ENCODE assay signal across 8 cellular contexts in the genomic region with DNA sequence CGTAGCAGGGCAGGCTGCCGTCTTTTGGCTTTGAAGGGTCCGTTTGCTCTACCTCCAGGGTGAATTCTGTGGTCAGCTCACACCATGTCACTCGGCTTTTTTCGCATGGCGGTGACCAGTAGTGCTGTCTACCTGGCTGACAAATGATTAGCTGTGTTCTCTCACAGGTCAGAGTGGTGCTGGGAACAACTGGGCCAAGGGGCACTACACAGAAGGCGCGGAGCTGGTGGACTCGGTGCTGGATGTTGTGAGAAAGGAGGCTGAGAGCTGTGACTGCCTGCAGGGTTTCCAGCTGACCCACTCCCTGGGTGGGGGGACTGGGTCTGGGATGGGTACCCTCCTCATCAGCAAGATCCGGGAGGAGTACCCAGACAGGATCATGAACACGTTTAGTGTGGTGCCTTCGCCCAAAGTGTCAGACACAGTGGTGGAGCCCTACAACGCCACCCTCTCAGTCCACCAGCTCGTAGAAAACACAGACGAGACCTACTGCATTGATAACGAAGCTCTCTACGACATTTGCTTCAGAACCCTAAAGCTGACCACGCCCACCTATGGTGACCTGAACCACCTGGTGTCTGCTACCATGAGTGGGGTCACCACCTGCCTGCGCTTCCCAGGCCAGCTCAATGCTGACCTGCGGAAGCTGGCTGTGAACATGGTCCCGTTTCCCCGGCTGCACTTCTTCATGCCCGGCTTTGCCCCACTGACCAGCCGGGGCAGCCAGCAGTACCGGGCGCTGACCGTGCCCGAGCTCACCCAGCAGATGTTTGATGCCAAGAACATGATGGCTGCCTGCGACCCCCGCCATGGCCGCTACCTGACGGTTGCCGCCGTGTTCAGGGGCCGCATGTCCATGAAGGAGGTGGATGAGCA. TPM values are rescaled to one million over a fixed set of nuclear protein-coding genes. Genes with fewer than 3 reads are reported as not detected.
DNase-seq lines count a peak whose midpoint lies in the region; ATAC-seq, FAIRE-seq and TF ChIP-seq lines count a peak whose summit lies in the region.

No MANE protein-coding gene starts in this region.

- H3K36me3 ChIP-seq in small intestine (ENCODE audit: control insufficient read depth in 2 of 2, insufficient read depth in 2 of 2, low read length in 2 of 2) = peaks cover 4 to 9% of the 10 kb centered on the region in 2 donors

- H3K9me3 Mint-ChIP-seq in H9 (no peaks in the 10 kb centered on the region; a peak in 2 of 5 replicates), activated B cell treated with CpG ODN at 0.5 μM for 24 hours (no peaks in the 10 kb centered on the region)

- TF ChIP-seq CTCF in H9 (conservative IDR thresholded peaks at IDR 0.05) (no peak), activated B cell treated with CpG ODN at 0.5 μM for 24 hours (IDR thresholded peaks at IDR 0.05) (no peak), GM10266 (IDR thresholded peaks at IDR 0.05; ENCODE audit: control insufficient read depth, insufficient read depth, low read depth, missing control alignments) (no peak)

- POLR2A ChIA-PET in activated B cell treated with CpG ODN at 0.5 μM for 24 hours (lab: Charles Lee) = interaction anchor here (0.9 to 6.2 kb wide), 12 partner anchors 11 to 452 kb away, joined by 3 to 160 read pairs (median 5); a partner anchor contains a TSS

- H3K36me3 Mint-ChIP-seq in H9 (ENCODE audit: insufficient read depth in 1 of 3, low read depth in 3 of 3) = peaks cover 19 to 26% (median 24%) of the 10 kb centered on the region in 3 experiments
- peaks cover 25% of the 10 kb centered on the region for H3K36me3 Mint-ChIP-seq in activated B cell treated with CpG ODN at 0.5 μM for 24 hours (ENCODE audit: low read depth)

- peak overlapping the region; percentile 53 for H3K9ac ChIP-seq in H9 (ENCODE audit: extremely low read depth, insufficient read length, low read length)

- H3K27ac ChIP-seq in H9 (ENCODE audit: insufficient read length, low read depth, low read length) (no peak overlapping the region), right cardiac atrium (ENCODE audit: low read length) (peak overlapping the region; percentile 50), small intestine (ENCODE audit: low read depth in 1 of 2, low read length in 1 of 2) (peak overlapping the region; percentile 89 to 96)

- H4K5ac ChIP-seq in H9 (ENCODE audit: insufficient read length, low read depth, low read length) = no peak overlapping the region

- no peaks in the 10 kb centered on the region for H3K9me3 ChIP-seq in H9 (ENCODE audit: control insufficient read depth, low read depth, low read length)
- no peaks in the 10 kb centered on the region for H3K9me3 ChIP-seq in right cardiac atrium (ENCODE audit: control insufficient read depth, low read length)
- H3K9me3 ChIP-seq in small intestine (ENCODE audit: control insufficient read depth, low read depth) = no peaks in the 10 kb centered on the region

- H3K27ac Mint-ChIP-seq in H9 = no peak overlapping the region; a peak in 3 of 7 replicates
- H3K27ac Mint-ChIP-seq in activated B cell treated with CpG ODN at 0.5 μM for 24 hours = peak overlapping the region; percentile 69

- no CpG with 5 or more reads among the region's 35 CpGs for WGBS in H9 (ENCODE audit: extremely low coverage, insufficient read length, low lambda C conversion rate)
- WGBS in right cardiac atrium = 77% methylated on average over 35 of the region's 35 CpGs
- WGBS in small intestine, 3 donors = 16 to 61% (median 36%) methylated on average over 35 of the region's 35 CpGs

- H3K4me1 ChIP-seq in H9 (ENCODE audit: insufficient read depth, low read length) (no peaks in the 10 kb centered on the region; the same call in 1 of the 2 replicates), right cardiac atrium (ENCODE audit: control insufficient read depth, insufficient read depth, low read length) (peaks cover 3% of the 10 kb centered on the region), small intestine (ENCODE audit: control insufficient read depth in 2 of 2, insufficient read depth in 1 of 2, low read depth in 1 of 2, low read length in 1 of 2) (peaks cover 0 to 4% of the 10 kb centered on the region in 2 donors)

- H3K4me2 ChIP-seq in H9 (ENCODE audit: insufficient read depth, insufficient read length, low read length) = peak overlapping the region; percentile 46

- ATAC-seq in activated B cell treated with CpG ODN at 0.5 μM for 24 hours (ENCODE audit: low read depth) (no peak), right cardiac atrium (no peak), HG02840 (IDR thresholded peaks at IDR 0.05; ENCODE audit: low FRiP score, unreplicated experiment) (no peak)

- intact Hi-C loops in activated B cell treated with CpG ODN at 0.5 μM for 24 hours (cut with micrococcal nuclease) = loop anchor here (5.0 kb wide), 1 partner anchor 180 kb away; a partner anchor contains a TSS
- intact Hi-C loops in right cardiac atrium (cut with DNase I) = loop anchor here in 1 of 4 donors (10.0 kb wide), 1 partner anchor 1198 kb away; no protein-coding TSS in a partner anchor

- no peak for FAIRE-seq in small intestine (lab: Jason Lieb, UNC)

- no peak overlapping the region for H2BK15ac ChIP-seq in H9 (ENCODE audit: low read depth, low read length)

- no peak overlapping the region for H2AFZ ChIP-seq in H9 (ENCODE audit: low read length)

- no peak overlapping the region for H3K14ac ChIP-seq in H9 (ENCODE audit: insufficient read depth, low read length)

- peaks cover 12% of the 10 kb centered on the region for H3K23me2 ChIP-seq in H9 (ENCODE audit: insufficient read length, low read depth, low read length, poor library complexity, severe bottlenecking)

- peaks cover 24 to 34% of the 10 kb centered on the region in 2 experiments for H3K4me1 Mint-ChIP-seq in H9
- peaks cover 38% of the 10 kb centered on the region for H3K4me1 Mint-ChIP-seq in activated B cell treated with CpG ODN at 0.5 μM for 24 hours

- H3K4me3 ChIP-seq in right cardiac atrium (ENCODE audit: low read length) (peak overlapping the region; percentile 90), small intestine (ENCODE audit: low read depth in 1 of 2, low read length in 2 of 2) (peak overlapping the region; percentile 88 to 96)

- H3K79me1 ChIP-seq in H9 (ENCODE audit: insufficient read depth, low read depth, low read length, poor library complexity, severe bottlenecking) = no peaks in the 10 kb centered on the region

- H3K4me3 Mint-ChIP-seq in H9 (peak overlapping the region; percentile 77 to 86), activated B cell treated with CpG ODN at 0.5 μM for 24 hours (peak overlapping the region; percentile 81)

- no peak overlapping the region for H3K23ac ChIP-seq in H9 (ENCODE audit: insufficient read length, low read depth, low read length)

- H3K27me3 Mint-ChIP-seq in H9 (ENCODE audit: low read depth) (peaks cover 18% of the 10 kb centered on the region), activated B cell treated with CpG ODN at 0.5 μM for 24 hours (no peaks in the 10 kb centered on the region)

- H3K56ac ChIP-seq in H9 (ENCODE audit: insufficient read length, low read depth, low read length) = no peak overlapping the region

- H2BK5ac ChIP-seq in H9 (ENCODE audit: insufficient read length, low read length) = no peak overlapping the region

- no peaks in the 10 kb centered on the region for H3K79me2 ChIP-seq in H9 (ENCODE audit: insufficient read depth, low read length)

- H4K91ac ChIP-seq in H9 (ENCODE audit: insufficient read length, low read depth, low read length) = no peak overlapping the region

- H2AK5ac ChIP-seq in H9 (ENCODE audit: insufficient read length, low read length) = no peak overlapping the region

- no peak overlapping the region for H4K8ac ChIP-seq in H9 (replicated peaks; ENCODE audit: insufficient read length, low read depth, low read length)

- DNase-seq in H9 (no peak), activated B cell treated with CpG ODN at 0.5 μM for 24 hours (no peak), right cardiac atrium (no peak), small intestine (no peak), AG08395 (ENCODE audit: low spot score) (no peak), GF-D8 (lab: John Stamatoyannopoulos, UW) (no peak), GM10266 (ENCODE audit: extremely low spot score) (no peak)

- no peak overlapping the region for H2BK120ac ChIP-seq in H9 (ENCODE audit: low read depth, low read length, poor library complexity, severe bottlenecking)

- no peaks in the 10 kb centered on the region for H3K27me3 ChIP-seq in H9 (ENCODE audit: insufficient read depth, low read length)
- H3K27me3 ChIP-seq in right cardiac atrium (ENCODE audit: control insufficient read depth, insufficient read depth) = no peaks in the 10 kb centered on the region
- H3K27me3 ChIP-seq in small intestine (ENCODE audit: control insufficient read depth in 2 of 2, insufficient read depth in 2 of 2, low read length in 2 of 2) = no peaks in the 10 kb centered on the region

- peaks cover 3% of the 10 kb centered on the region for H4K20me1 ChIP-seq in H9 (ENCODE audit: control insufficient read depth, insufficient read depth, insufficient read length)

- H3K4ac ChIP-seq in H9 (ENCODE audit: low read depth, low read length) = no peak overlapping the region

- no peak overlapping the region for H2BK20ac ChIP-seq in H9 (ENCODE audit: low read depth, low read length, poor library complexity, severe bottlenecking)

- no peak overlapping the region for H3K18ac ChIP-seq in H9 (ENCODE audit: insufficient read length, low read depth, low read length)

- H3T11ph ChIP-seq in H9 (ENCODE audit: low read length) = no peak overlapping the region

- no peak overlapping the region for H2BK12ac ChIP-seq in H9 (ENCODE audit: insufficient read length, low read depth, low read length)

- CTCF ChIA-PET in activated B cell treated with CpG ODN at 0.5 μM for 24 hours (lab: Charles Lee) = interaction anchor here (0.8 kb wide), 1 partner anchor 11 kb away, joined by 3 read pairs; no protein-coding TSS in a partner anchor

RNA-seq across cellular contexts. Expression of a gene that starts 1.5 kb away (rescaled TPM):
- total RNA-seq in H9 (2021) = 378 and 386 TPM in 2 replicates
- 182 and 197 TPM in 2 replicates for total RNA-seq in activated B cell treated with CpG ODN at 0.5 μM for 24 hours
- total RNA-seq in right cardiac atrium = 100 to 1,000 TPM; 203 to 461 (median 332) TPM
- 591 TPM for polyA plus RNA-seq in right cardiac atrium
- polyA plus RNA-seq in small intestine = 100 to 1,000 TPM; 365 to 374 (median 369) TPM

RNA-seq across cellular contexts. Expression of a gene that starts 8.5 kb away (rescaled TPM):
- total RNA-seq in H9 (2021) = not detected in 2 replicates
- 0.37 TPM in 1 of 2 replicates, not detected in the other for total RNA-seq in activated B cell treated with CpG ODN at 0.5 μM for 24 hours
- under 1 TPM in 3 of 4 donors, not detected in 1; 0.31 to 0.46 (median 0.32) TPM for total RNA-seq in right cardiac atrium
- 0.23 TPM for polyA plus RNA-seq in right cardiac atrium
- polyA plus RNA-seq in small intestine = not detected

RNA-seq across cellular contexts. Expression of a gene that starts 11.9 kb away (rescaled TPM):
- total RNA-seq in H9 (2021) (not detected in 2 replicates), activated B cell treated with CpG ODN at 0.5 μM for 24 hours (not detected in 2 replicates), right cardiac atrium (not detected)
- polyA plus RNA-seq in right cardiac atrium (not detected), small intestine (under 1 TPM; 0.21 to 0.89 (median 0.81) TPM)

RNA-seq across cellular contexts. Expression of a gene that starts 12.6 kb away (rescaled TPM):
- 71.4 and 71.7 TPM in 2 replicates for total RNA-seq in H9 (2021)
- 56.1 and 58.2 TPM in 2 replicates for total RNA-seq in activated B cell treated with CpG ODN at 0.5 μM for 24 hours
- total RNA-seq in right cardiac atrium = 10 to 100 TPM; 34.8 to 38.6 (median 37.1) TPM
- polyA plus RNA-seq in right cardiac atrium = 33.8 TPM
- polyA plus RNA-seq in small intestine = 10 to 100 TPM; 34.7 to 62.5 (median 34.9) TPM

RNA-seq across cellular contexts. Expression of a gene that starts 15.3 kb away (rescaled TPM):
- total RNA-seq in H9 (2021) (0.15 and 0.20 TPM in 2 replicates), activated B cell treated with CpG ODN at 0.5 μM for 24 hours (not detected in 2 replicates), right cardiac atrium (not detected)
- polyA plus RNA-seq in right cardiac atrium (0.09 TPM), small intestine (under 1 TPM in 1 of 3 donors, not detected in 2; 0.03 TPM)
